18 cellular contexts compared by ENCODE assay signal in genomic region chr2:239467281-239467955, GRCh38.
DNase-seq lines count a peak whose midpoint lies in the region; ATAC-seq, FAIRE-seq and TF ChIP-seq lines count a peak whose summit lies in the region.
"Had no signal": no experiment of that assay in that cellular context is flagged by ENCODE, and none has a peak within 500 bp of the region (broad histone marks: within the 10 kb centered on the region; RNA-seq: fewer than 3 reads in every experiment).

No MANE protein-coding gene starts in this region.

- ATAC-seq in activated CD4-positive, CD25-positive, alpha-beta regulatory T cell treated with anti-CD3 and anti-CD28 coated beads, Interleukin-2, amount 50 U/mL, for 24 hours, result no peak
- ATAC-seq in RWPE2 (ENCODE audit: low read depth) (no peak), gastrocnemius medialis (no peak)
- no peak for ATAC-seq in activated T-cell treated with anti-CD3 and anti-CD28 coated beads, Interleukin-2, amount 50 U/mL, for 4 hours
- ATAC-seq: HCT116 had no signal

- H3K4me1 ChIP-seq in RWPE2 (ENCODE audit: insufficient read depth, poor library complexity, severe bottlenecking), result peaks cover 7% of the 10 kb centered on the region
- H3K4me1 ChIP-seq in kidney (ENCODE audit: control insufficient read depth in 1 of 2, insufficient read depth in 1 of 2, low read depth in 1 of 2, low read length in 2 of 2), result no peaks in the 10 kb centered on the region
- peaks cover 7 to 15% of the 10 kb centered on the region in 2 donors for H3K4me1 ChIP-seq in gastrocnemius medialis

- FAIRE-seq in kidney (lab: Jason Lieb, UNC), result no peak

- in situ Hi-C loops in gastrocnemius medialis (cut with MboI; ENCODE audit: low sequenced_read_pairs in 4 of 4), result no loop called here

- H3K4me3 Mint-ChIP-seq in activated T-cell treated with anti-CD3 and anti-CD28 coated beads, Interleukin-2, amount 50 U/mL, for 4 hours, result no peak overlapping the region
- H3K4me3 Mint-ChIP-seq: B cell; CD4-positive, alpha-beta T cell had no signal

- H3K4me1 Mint-ChIP-seq in activated T-cell treated with anti-CD3 and anti-CD28 coated beads, Interleukin-2, amount 50 U/mL, for 4 hours (ENCODE audit: low read depth), result no peaks in the 10 kb centered on the region
- H3K4me1 Mint-ChIP-seq: B cell had no signal

- peak; percentile 8 for DNase-seq in activated CD4-positive, CD25-positive, alpha-beta regulatory T cell treated with anti-CD3 and anti-CD28 coated beads, Interleukin-2, amount 50 U/mL, for 72 hours
- DNase-seq in RWPE2 (ENCODE audit: low spot score), result peak; percentile 18
- DNase-seq in kidney, result peak; percentile 22
- peak; percentile 58 for DNase-seq in posterior vena cava (ENCODE audit: low spot score)
- no peak for DNase-seq in gastrocnemius medialis
- DNase-seq in activated T-cell treated with anti-CD3 and anti-CD28 coated beads, Interleukin-2, amount 50 U/mL, for 4 hours, result no peak
- DNase-seq in COLO668 (lab: John Stamatoyannopoulos, UW; ENCODE audit: unreplicated experiment), result no peak
- DNase-seq: Calu3, NCI-H1048, NCI-H1436 treated with DMSO at 0.1 percent for 48 hours, NCI-H2081, NCI-H510A, PC-9 had no signal

- no peak overlapping the region for H3K4me3 ChIP-seq in RWPE2 (ENCODE audit: severe bottlenecking)
- H3K4me3 ChIP-seq in kidney (ENCODE audit: low read length in 2 of 2), result no peak overlapping the region
- no peak overlapping the region for H3K4me3 ChIP-seq in gastrocnemius medialis
- H3K4me3 ChIP-seq: PC-9 had no signal

- H3K36me3 ChIP-seq in RWPE2 (ENCODE audit: low read depth), result no peaks in the 10 kb centered on the region
- H3K36me3 ChIP-seq in kidney (ENCODE audit: control insufficient read depth in 1 of 2, insufficient read depth in 2 of 2, low read length in 2 of 2), result no peaks in the 10 kb centered on the region
- H3K36me3 ChIP-seq in gastrocnemius medialis, result no peaks in the 10 kb centered on the region

- no peaks in the 10 kb centered on the region for H3K36me3 Mint-ChIP-seq in activated T-cell treated with anti-CD3 and anti-CD28 coated beads, Interleukin-2, amount 50 U/mL, for 4 hours (ENCODE audit: insufficient read depth)

- intact Hi-C loops in kidney (cut with DNase I) (no loop called here), posterior vena cava (cut with DNase I) (no loop called here), gastrocnemius medialis (cut with DNase I; ENCODE audit: low total_unique reads) (no loop called here)

- TF ChIP-seq CTCF in RWPE2 (IDR thresholded peaks at IDR 0.05; ENCODE audit: poor library complexity, severe bottlenecking), result no peak
- TF ChIP-seq CTCF in kidney (IDR thresholded peaks at IDR 0.05; ENCODE audit: borderline replicate concordance, extremely low read depth, insufficient read depth), result no peak
- no peak for TF ChIP-seq CTCF in gastrocnemius medialis (IDR thresholded peaks at IDR 0.05 in 4 of 5, conservative IDR thresholded peaks at IDR 0.05 in 1 of 5)

- H3K27me3 ChIP-seq in RWPE2 (ENCODE audit: insufficient read depth, poor library complexity, severe bottlenecking) (no peaks in the 10 kb centered on the region), gastrocnemius medialis (no peaks in the 10 kb centered on the region)

- H3K27me3 Mint-ChIP-seq in activated T-cell treated with anti-CD3 and anti-CD28 coated beads, Interleukin-2, amount 50 U/mL, for 4 hours (ENCODE audit: low read depth), result no peaks in the 10 kb centered on the region
- H3K27me3 Mint-ChIP-seq: B cell; CD4-positive, alpha-beta T cell had no signal

- H3K27ac ChIP-seq in RWPE2 (ENCODE audit: poor library complexity, severe bottlenecking) (no peak overlapping the region), kidney (ENCODE audit: low read depth in 2 of 2, low read length in 2 of 2) (no peak overlapping the region), gastrocnemius medialis (no peak overlapping the region)
- H3K27ac ChIP-seq: 22Rv1, PC-9 had no signal

- TF ChIP-seq POLR2A in gastrocnemius medialis (IDR thresholded peaks at IDR 0.05), result no peak

- no peak overlapping the region for H3K9ac ChIP-seq in kidney (ENCODE audit: low read length in 2 of 2)

- H3K9me3 ChIP-seq in RWPE2 (ENCODE audit: severe bottlenecking) (no peaks in the 10 kb centered on the region), kidney (ENCODE audit: control insufficient read depth in 1 of 2, low read length in 2 of 2) (no peaks in the 10 kb centered on the region), gastrocnemius medialis (no peaks in the 10 kb centered on the region)

- H3K9me3 Mint-ChIP-seq in activated T-cell treated with anti-CD3 and anti-CD28 coated beads, Interleukin-2, amount 50 U/mL, for 4 hours, result no peaks in the 10 kb centered on the region
- H3K9me3 Mint-ChIP-seq: CD4-positive, alpha-beta T cell had no signal

Comparison
In these comparisons a context has a peak if more than half of its experiments do, and no peak if none do; other contexts are left out.
1. DNase-seq: peak in activated CD4-positive, CD25-positive, alpha-beta regulatory T cell treated with anti-CD3 and anti-CD28 coated beads, Interleukin-2, amount 50 U/mL, for 72 hours (single experiment), RWPE2 (single experiment), kidney (single experiment) and posterior vena cava (single experiment); none in gastrocnemius medialis (0 of 2), activated T-cell treated with anti-CD3 and anti-CD28 coated beads, Interleukin-2, amount 50 U/mL, for 4 hours (single experiment) and COLO668 (single experiment).